In the genomic region with DNA sequence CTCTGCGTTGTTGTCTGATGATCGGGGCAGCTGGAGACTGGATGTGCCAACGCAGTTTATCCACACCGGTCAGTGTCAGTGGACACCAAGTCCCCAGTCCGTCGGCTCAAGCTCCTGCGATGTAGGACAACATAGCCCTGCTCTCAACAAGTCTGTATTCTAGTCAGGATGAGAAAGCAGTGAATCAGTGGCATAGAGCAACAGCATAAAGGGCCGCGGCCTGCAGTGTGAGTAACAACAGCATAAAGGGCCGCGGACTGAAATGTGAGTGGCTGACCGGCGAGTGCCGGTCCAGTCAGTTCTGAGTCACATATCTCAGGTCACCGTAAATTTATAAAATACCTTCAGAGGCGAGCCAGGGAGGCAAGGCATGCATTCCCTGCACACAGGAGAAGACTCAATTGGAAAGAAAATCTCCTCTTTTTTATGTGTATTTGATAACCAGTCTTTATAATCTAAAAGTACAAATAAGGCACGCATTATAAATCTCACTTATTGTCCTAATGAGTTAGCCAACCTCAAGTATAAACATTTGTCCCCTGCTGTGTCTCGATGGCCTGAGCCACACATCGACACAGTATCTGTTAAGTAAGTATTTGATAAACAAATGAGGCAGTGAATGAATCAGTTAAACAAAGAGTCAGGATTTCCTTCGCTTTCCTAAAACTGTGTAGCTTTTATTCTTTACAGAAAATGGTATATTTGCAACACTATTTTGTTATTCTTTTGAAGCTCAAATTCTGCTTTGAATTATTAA, we compare ENCODE assay signal across 22 cellular contexts. TPM values are rescaled to one million over a fixed set of nuclear protein-coding genes. Genes with fewer than 3 reads are reported as not detected.
DNase-seq lines count a peak whose midpoint lies in the region; ATAC-seq and TF ChIP-seq lines count a peak whose summit lies in the region.
"Had no signal": no experiment of that assay in that cellular context is flagged by ENCODE, and none has a peak within 500 bp of the region (broad histone marks: within the 10 kb centered on the region; RNA-seq: fewer than 3 reads in every experiment).

No MANE protein-coding gene starts in this region.

- H3K9me3 ChIP-seq in mammary epithelial cell (replicated peaks; ENCODE audit: insufficient read depth, low read length) (no peaks in the 10 kb centered on the region), RWPE2 (ENCODE audit: severe bottlenecking) (no peaks in the 10 kb centered on the region)
- H3K9me3 ChIP-seq: transverse colon had no signal

- H3K9ac ChIP-seq in mammary epithelial cell (ENCODE audit: insufficient read depth, low read length) = no peak overlapping the region
- H3K9ac ChIP-seq: neural progenitor cell had no signal

- H3K36me3 Mint-ChIP-seq in MCF 10A (ENCODE audit: insufficient read depth, unreplicated experiment) (peaks cover 19% of the 10 kb centered on the region), mesothelial cell of epicardium (peaks cover 38% of the 10 kb centered on the region)

- H3K27me3 ChIP-seq in mammary epithelial cell (ENCODE audit: insufficient read depth, low read length) (no peaks in the 10 kb centered on the region), RWPE2 (ENCODE audit: insufficient read depth, poor library complexity, severe bottlenecking) (no peaks in the 10 kb centered on the region)
- H3K27me3 ChIP-seq: neural progenitor cell, transverse colon had no signal

- H3K4me1 Mint-ChIP-seq in MCF 10A (ENCODE audit: insufficient read depth, unreplicated experiment) = no peaks in the 10 kb centered on the region
- peaks cover 2% of the 10 kb centered on the region for H3K4me1 Mint-ChIP-seq in mesothelial cell of epicardium
- H3K4me1 Mint-ChIP-seq: activated CD4-positive, alpha-beta memory T cell treated with anti-CD3 and anti-CD28 coated beads, Interleukin-2, amount 10 ng/mL, durations not matched to agents 7 days and 5 days; neural progenitor cell had no signal

- ATAC-seq in RWPE2 (ENCODE audit: low read depth) (peak; percentile 48; the same call in 2 of the 3 replicates), GM18907 (IDR thresholded peaks at IDR 0.05; ENCODE audit: unreplicated experiment) (no peak), HG03139 (IDR thresholded peaks at IDR 0.05; ENCODE audit: unreplicated experiment) (no peak)
- ATAC-seq: GM23338, T-cell had no signal

- H3K36me3 ChIP-seq in mammary epithelial cell (ENCODE audit: insufficient read depth, low read length) (peaks cover 2% of the 10 kb centered on the region), RWPE2 (ENCODE audit: low read depth) (no peaks in the 10 kb centered on the region)
- H3K36me3 ChIP-seq: neural progenitor cell had no signal

- H3K27ac ChIP-seq in mammary epithelial cell (ENCODE audit: insufficient read depth, low read depth, low read length) = no peak overlapping the region
- H3K27ac ChIP-seq in RWPE2 (ENCODE audit: poor library complexity, severe bottlenecking) = no peak overlapping the region
- H3K27ac ChIP-seq: C4-2B, neural progenitor cell, transverse colon, WERI-Rb-1 had no signal

- in situ Hi-C loops in mammary epithelial cell (cut with MboI; ENCODE audit: low sequenced_read_pairs in 2 of 2) = no loop called here

- dilution Hi-C loops in mammary epithelial cell (cut with HindIII; ENCODE audit: low sequenced_read_pairs) = loop anchor here (5.0 kb wide), 1 partner anchor 50 kb away; no protein-coding TSS in a partner anchor

- no peaks in the 10 kb centered on the region for H3K79me2 ChIP-seq in mammary epithelial cell (ENCODE audit: insufficient read depth, low read length)

- H3K27me3 Mint-ChIP-seq in MCF 10A (ENCODE audit: insufficient read depth, unreplicated experiment) = no peaks in the 10 kb centered on the region
- no peaks in the 10 kb centered on the region for H3K27me3 Mint-ChIP-seq in mesothelial cell of epicardium (ENCODE audit: low read depth)
- H3K27me3 Mint-ChIP-seq: activated CD4-positive, alpha-beta memory T cell treated with anti-CD3 and anti-CD28 coated beads, Interleukin-2, amount 10 ng/mL, durations not matched to agents 7 days and 5 days; T-cell had no signal

- no peaks in the 10 kb centered on the region for H3K9me3 Mint-ChIP-seq in MCF 10A (ENCODE audit: unreplicated experiment)
- peaks cover 6% of the 10 kb centered on the region for H3K9me3 Mint-ChIP-seq in mesothelial cell of epicardium
- H3K9me3 Mint-ChIP-seq: activated CD4-positive, alpha-beta memory T cell treated with anti-CD3 and anti-CD28 coated beads, Interleukin-2, amount 10 ng/mL, durations not matched to agents 7 days and 5 days; GM23338; T-cell had no signal

- H2AFZ ChIP-seq in mammary epithelial cell (ENCODE audit: low read depth, low read length) = no peak overlapping the region
- H2AFZ ChIP-seq: GM23338, neural progenitor cell had no signal

- H3K4me3 Mint-ChIP-seq in MCF 10A (ENCODE audit: unreplicated experiment) (no peak overlapping the region), mesothelial cell of epicardium (no peak overlapping the region)
- H3K4me3 Mint-ChIP-seq: activated CD4-positive, alpha-beta memory T cell treated with anti-CD3 and anti-CD28 coated beads, Interleukin-2, amount 10 ng/mL, durations not matched to agents 7 days and 5 days; GM23338; neural progenitor cell; T-cell had no signal

- H3K4me2 ChIP-seq in mammary epithelial cell (ENCODE audit: insufficient read depth, low read depth, low read length) = no peak overlapping the region
- H3K4me2 ChIP-seq: GM23338, neural progenitor cell had no signal

- CTCF ChIA-PET in MCF 10A (lab: Yijun Ruan, JAX) = interaction anchor here (0.6 to 2.0 kb wide), 5 partner anchors 10 to 1585 kb away, joined by 3 to 8 read pairs (median 3); no protein-coding TSS in a partner anchor
- CTCF ChIA-PET in mammary epithelial cell (lab: Charles Lee; ENCODE audit: low non-redundant PET) = no interaction called here

- no TSS peak for BruUV-seq in MCF 10A (replicated peaks; lab: Mats Ljungman, UMichigan)
- BruUV-seq in mammary epithelial cell (replicated peaks; lab: Mats Ljungman, UMichigan) = no TSS peak

- 97% methylated on average over 18 of the region's 20 CpGs for WGBS in mammary epithelial cell (ENCODE audit: low coverage, missing lambda C conversion rate)

- TF ChIP-seq CTCF in MCF 10A (IDR thresholded peaks at IDR 0.05; ENCODE audit: unreplicated experiment) (no peak), mammary epithelial cell (conservative IDR thresholded peaks at IDR 0.05 in 1 of 2, IDR thresholded peaks at IDR 0.05 in 1 of 2; ENCODE audit: extremely low read depth in 1 of 2, insufficient read depth in 1 of 2, low read depth in 1 of 2, low read length in 2 of 2) (no peak), RWPE2 (IDR thresholded peaks at IDR 0.05; ENCODE audit: poor library complexity, severe bottlenecking) (no peak), fibroblast of pulmonary artery (IDR thresholded peaks at IDR 0.05; ENCODE audit: low read length, missing control alignments) (no peak), mesothelial cell of epicardium (IDR thresholded peaks at IDR 0.05; ENCODE audit: unreplicated experiment) (no peak)

- DNase-seq in MCF 10A (ENCODE audit: unreplicated experiment) (peak; percentile 12), mammary epithelial cell (no peak), RWPE2 (ENCODE audit: low spot score) (no peak), fibroblast of pulmonary artery (ENCODE audit: low read depth) (peak; percentile 18), mesothelial cell of epicardium (ENCODE audit: low spot score in 2 of 2, unreplicated experiment in 2 of 2) (no peak)
- no peak for DNase-seq in stimulated activated CD8-positive, alpha-beta memory T cell treated with anti-CD3 and anti-CD28 coated beads, Interleukin-4, amount 100 ng/mL, for 48 hours
- DNase-seq: 8988T; activated CD4-positive, alpha-beta memory T cell treated with anti-CD3 and anti-CD28 coated beads, Interleukin-2, amount 10 ng/mL, durations not matched to agents 7 days and 5 days; cerebellar nuclear complex; head of caudate nucleus; midbrain; NCI-H1417 treated with DMSO at 0.1 percent for 48 hours; NCI-H2171 treated with DMSO at 0.1 percent for 48 hours; stimulated activated naive CD4-positive, alpha-beta T cell treated with Interleukin-2 at 50 U/mL for 16 hours; T-cell; transverse colon; WERI-Rb-1 had no signal

- POLR2A ChIA-PET in MCF 10A (lab: Yijun Ruan, JAX) = no interaction called here

- H3K4me3 ChIP-seq in mammary epithelial cell (replicated peaks in 1 of 3; ENCODE audit: insufficient read depth in 1 of 3, low read depth in 2 of 3, low read length in 3 of 3) (no peak overlapping the region), RWPE2 (ENCODE audit: severe bottlenecking) (no peak overlapping the region), fibroblast of pulmonary artery (replicated peaks; ENCODE audit: low read depth, low read length) (no peak overlapping the region)
- H3K4me3 ChIP-seq: GM23338, neural progenitor cell, transverse colon had no signal

- H3K27ac Mint-ChIP-seq in MCF 10A (ENCODE audit: low read depth, unreplicated experiment) = no peak overlapping the region
- no peak overlapping the region for H3K27ac Mint-ChIP-seq in mesothelial cell of epicardium
- H3K27ac Mint-ChIP-seq: activated CD4-positive, alpha-beta memory T cell treated with anti-CD3 and anti-CD28 coated beads, Interleukin-2, amount 10 ng/mL, durations not matched to agents 7 days and 5 days; GM23338; neural progenitor cell; T-cell had no signal

- intact Hi-C loops in MCF 10A (cut with micrococcal nuclease) (no loop called here), mammary epithelial cell (cut with micrococcal nuclease) (no loop called here)

- no peaks in the 10 kb centered on the region for H4K20me1 ChIP-seq in mammary epithelial cell (ENCODE audit: insufficient read depth, low read length)

- H3K4me1 ChIP-seq in mammary epithelial cell (ENCODE audit: insufficient read depth, low read length) (no peaks in the 10 kb centered on the region), RWPE2 (ENCODE audit: insufficient read depth, poor library complexity, severe bottlenecking) (no peaks in the 10 kb centered on the region)
- H3K4me1 ChIP-seq: neural progenitor cell, transverse colon had no signal

RNA-seq across cellular contexts. Expression of a gene that starts 33.8 kb away (rescaled TPM):
- total RNA-seq in MCF 10A (2022) (2.0 and 3.7 TPM in 2 replicates), mammary epithelial cell (1 to 10 TPM; 2.7 to 3.4 TPM), mesothelial cell of epicardium (13.4 to 17.5 TPM (median 13.4 TPM) in 3 replicates)
- 0.60 TPM for polyA plus RNA-seq in mammary epithelial cell
- polyA minus RNA-seq in mammary epithelial cell = 2.3 TPM

Comparison
In these comparisons a context has a peak if more than half of its experiments do, and no peak if none do; other contexts are left out.
1. DNase-seq: peak in MCF 10A (single experiment) and fibroblast of pulmonary artery (single experiment); none in mammary epithelial cell (single experiment), RWPE2 (single experiment), stimulated activated CD8-positive, alpha-beta memory T cell treated with anti-CD3 and anti-CD28 coated beads, Interleukin-4, amount 100 ng/mL, for 48 hours (single experiment) and mesothelial cell of epicardium (0 of 2).